In the genomic region with DNA sequence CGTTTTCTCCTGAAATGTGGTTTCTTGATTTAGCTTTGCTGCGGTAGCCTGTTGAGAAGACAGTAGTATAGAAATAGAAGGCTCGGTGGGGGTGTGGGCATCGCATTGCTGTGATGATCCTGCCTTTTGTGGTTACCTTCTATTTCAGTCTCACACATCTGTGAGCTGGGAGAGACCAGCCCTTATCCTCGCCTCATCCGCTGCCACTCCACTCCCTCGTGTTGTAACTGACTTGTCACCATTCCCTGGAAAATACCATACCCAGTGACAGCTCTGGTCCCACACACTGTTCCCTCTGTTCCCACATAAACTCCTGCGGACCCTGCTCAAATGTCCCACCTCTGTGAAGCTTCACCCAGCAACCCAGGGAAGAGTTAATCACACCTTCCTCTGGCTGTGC, we compare ENCODE assay signal across 15 cellular contexts.
A peak's percentile ranks its signal among the peaks of the same experiment; 100 is the strongest.
DNase-seq lines count a peak whose midpoint lies in the region; TF ChIP-seq lines count a peak whose summit lies in the region.
"Had no signal": no experiment of that assay in that cellular context is flagged by ENCODE, and none has a peak within 500 bp of the region (broad histone marks: within the 10 kb centered on the region; RNA-seq: fewer than 3 reads in every experiment).

No MANE protein-coding gene starts in this region.

- H3K4me1 Mint-ChIP-seq in endodermal cell: peaks cover 8% of the 10 kb centered on the region
- peaks cover 44% of the 10 kb centered on the region for H3K4me1 Mint-ChIP-seq in nephron progenitor cell
- H3K4me1 Mint-ChIP-seq: CD14-positive monocyte had no signal

- H3K27me3 Mint-ChIP-seq in endodermal cell (ENCODE audit: insufficient read depth) (no peaks in the 10 kb centered on the region), nephron progenitor cell (ENCODE audit: low read depth, poor library complexity) (peaks cover 3% of the 10 kb centered on the region)

- H3K9me3 ChIP-seq in endodermal cell (ENCODE audit: control insufficient read depth, low read length) (no peaks in the 10 kb centered on the region), left ventricle myocardium inferior (replicated peaks) (no peaks in the 10 kb centered on the region), vagina (no peaks in the 10 kb centered on the region)

- H3K27ac ChIP-seq in endodermal cell (ENCODE audit: low read depth, low read length) (no peak overlapping the region), left ventricle myocardium inferior (replicated peaks) (peak overlapping the region; percentile 83), vagina (no peak overlapping the region)
- H3K27ac ChIP-seq: PC-9 had no signal

- H3K4me1 ChIP-seq in endodermal cell (ENCODE audit: control insufficient read depth, insufficient read depth, low read length): no peaks in the 10 kb centered on the region
- H3K4me1 ChIP-seq in left ventricle myocardium inferior: peaks cover 24% of the 10 kb centered on the region
- no peaks in the 10 kb centered on the region for H3K4me1 ChIP-seq in vagina

- H3K27me3 ChIP-seq in endodermal cell (ENCODE audit: control insufficient read depth, insufficient read depth, low read length, poor library complexity, severe bottlenecking) (no peaks in the 10 kb centered on the region), left ventricle myocardium inferior (ENCODE audit: low read depth) (no peaks in the 10 kb centered on the region), vagina (no peaks in the 10 kb centered on the region)

- H3K27ac Mint-ChIP-seq in endodermal cell (no peak overlapping the region), nephron progenitor cell (peak overlapping the region; percentile 88)
- H3K27ac Mint-ChIP-seq: CD14-positive monocyte had no signal

- H3K9me3 Mint-ChIP-seq in endodermal cell: peaks cover 8% of the 10 kb centered on the region
- H3K9me3 Mint-ChIP-seq in nephron progenitor cell: peaks cover 13% of the 10 kb centered on the region

- TF ChIP-seq CTCF in endodermal cell (conservative IDR thresholded peaks at IDR 0.05) (no peak), left ventricle myocardium inferior (IDR thresholded peaks at IDR 0.05; ENCODE audit: borderline replicate concordance) (no peak), nephron progenitor cell (IDR thresholded peaks at IDR 0.05) (no peak), vagina (IDR thresholded peaks at IDR 0.05) (no peak)

- TF ChIP-seq POLR2A in vagina (IDR thresholded peaks at IDR 0.05): no peak

- intact Hi-C loops in left ventricle myocardium inferior (cut with micrococcal nuclease): no loop called here
- intact Hi-C loops in vagina (cut with DNase I): no loop called here

- no peaks in the 10 kb centered on the region for H3K36me3 ChIP-seq in endodermal cell (ENCODE audit: control insufficient read depth, insufficient read depth, low read length)
- H3K36me3 ChIP-seq in left ventricle myocardium inferior: no peaks in the 10 kb centered on the region
- no peaks in the 10 kb centered on the region for H3K36me3 ChIP-seq in vagina

- DNase-seq in endodermal cell (peak; percentile 42), left ventricle myocardium inferior (peak; percentile 46), nephron progenitor cell (no peak), NCI-H1436 (lab: John Stamatoyannopoulos, UW) (no peak), AG08396 (ENCODE audit: low spot score) (no peak), vagina (ENCODE audit: extremely low spot score in 2 of 2) (no peak)
- no peak for DNase-seq in stimulated activated CD8-positive, alpha-beta memory T cell treated with anti-CD3 and anti-CD28 coated beads, Interleukin-4, amount 100 ng/mL, for 48 hours
- DNase-seq: DMS79 treated with DMSO at 0.1 percent for 48 hours, NCI-H1105 treated with DMSO at 0.1 percent for 48 hours, NCI-H187, NCI-H2227 treated with DMSO at 0.1 percent for 48 hours, NCI-H524, PC-9 had no signal

- no peak overlapping the region for H3K4me3 Mint-ChIP-seq in endodermal cell
- no peak overlapping the region for H3K4me3 Mint-ChIP-seq in nephron progenitor cell
- H3K4me3 Mint-ChIP-seq: CD14-positive monocyte had no signal

- H3K9ac ChIP-seq in endodermal cell (ENCODE audit: extremely low read depth, low read length, poor library complexity, severe bottlenecking): no peak overlapping the region

- H3K4me3 ChIP-seq in endodermal cell (ENCODE audit: low read length): no peak overlapping the region
- H3K4me3 ChIP-seq in left ventricle myocardium inferior: no peak overlapping the region
- no peak overlapping the region for H3K4me3 ChIP-seq in vagina
- H3K4me3 ChIP-seq: K562, PC-9 had no signal

- 86 to 87% methylated on average over 8 of the region's 8 CpGs for WGBS in endodermal cell (ENCODE audit: insufficient coverage in 1 of 2, insufficient read length in 1 of 2), 2 experiments

- H3K36me3 Mint-ChIP-seq in endodermal cell (ENCODE audit: low read depth): no peaks in the 10 kb centered on the region
- H3K36me3 Mint-ChIP-seq in nephron progenitor cell (ENCODE audit: low read depth): peaks cover 16% of the 10 kb centered on the region
- H3K36me3 Mint-ChIP-seq: CD14-positive monocyte had no signal

Comparison
In these comparisons a context has a peak if more than half of its experiments do, and no peak if none do; other contexts are left out.
1. DNase-seq: peak in endodermal cell (single experiment) and left ventricle myocardium inferior (single experiment); none in nephron progenitor cell (single experiment), NCI-H1436 (single experiment), AG08396 (single experiment), vagina (0 of 2) and stimulated activated CD8-positive, alpha-beta memory T cell treated with anti-CD3 and anti-CD28 coated beads, Interleukin-4, amount 100 ng/mL, for 48 hours (single experiment).